1 cellular context compared by ENCODE assay signal in genomic region chr2:235514627-235515363, GRCh38.
TF ChIP-seq lines count a peak whose summit lies in the region.

No MANE protein-coding gene starts in this region.

TF ChIP-seq in IMR-90, 13 proteins besides CTCF, POLR2A, EP300 and RAD21:
- TF ChIP-seq CEBPB (IDR thresholded peaks at IDR 0.05; ENCODE audit: low read depth, low read length) (no peak), FOS (IDR thresholded peaks at IDR 0.05; ENCODE audit: low read depth, low read length) (no peak), MAFK (IDR thresholded peaks at IDR 0.05; ENCODE audit: low read depth, low read length) (no peak), MXI1 (IDR thresholded peaks at IDR 0.05; ENCODE audit: borderline replicate concordance, low read depth, low read length) (no peak), NFE2L2 (IDR thresholded peaks at IDR 0.05; ENCODE audit: low read depth, low read length) (no peak), RFX5 (IDR thresholded peaks at IDR 0.05; ENCODE audit: low read depth, low read length) (no peak), SMC3 (IDR thresholded peaks at IDR 0.05; ENCODE audit: low read depth, low read length) (no peak), MAZ (IDR thresholded peaks at IDR 0.05; ENCODE audit: borderline replicate concordance, low read depth, low read length) (no peak), BHLHE40 (IDR thresholded peaks at IDR 0.05; ENCODE audit: low read depth, low read length) (no peak), CHD1 (IDR thresholded peaks at IDR 0.05; ENCODE audit: low read depth, low read length) (no peak), RCOR1 (IDR thresholded peaks at IDR 0.05; ENCODE audit: insufficient replicate concordance, low read length) (no peak)
- TF ChIP-seq, protein P1, sequence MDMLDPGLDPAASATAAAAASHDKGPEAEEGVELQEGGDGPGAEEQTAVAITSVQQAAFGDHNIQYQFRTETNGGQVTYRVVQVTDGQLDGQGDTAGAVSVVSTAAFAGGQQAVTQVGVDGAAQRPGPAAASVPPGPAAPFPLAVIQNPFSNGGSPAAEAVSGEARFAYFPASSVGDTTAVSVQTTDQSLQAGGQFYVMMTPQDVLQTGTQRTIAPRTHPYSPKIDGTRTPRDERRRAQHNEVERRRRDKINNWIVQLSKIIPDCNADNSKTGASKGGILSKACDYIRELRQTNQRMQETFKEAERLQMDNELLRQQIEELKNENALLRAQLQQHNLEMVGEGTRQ (IDR thresholded peaks at IDR 0.05; ENCODE audit: low read depth, low read length), result no peak
- TF ChIP-seq, protein P2, sequence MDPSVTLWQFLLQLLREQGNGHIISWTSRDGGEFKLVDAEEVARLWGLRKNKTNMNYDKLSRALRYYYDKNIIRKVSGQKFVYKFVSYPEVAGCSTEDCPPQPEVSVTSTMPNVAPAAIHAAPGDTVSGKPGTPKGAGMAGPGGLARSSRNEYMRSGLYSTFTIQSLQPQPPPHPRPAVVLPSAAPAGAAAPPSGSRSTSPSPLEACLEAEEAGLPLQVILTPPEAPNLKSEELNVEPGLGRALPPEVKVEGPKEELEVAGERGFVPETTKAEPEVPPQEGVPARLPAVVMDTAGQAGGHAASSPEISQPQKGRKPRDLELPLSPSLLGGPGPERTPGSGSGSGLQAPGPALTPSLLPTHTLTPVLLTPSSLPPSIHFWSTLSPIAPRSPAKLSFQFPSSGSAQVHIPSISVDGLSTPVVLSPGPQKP (IDR thresholded peaks at IDR 0.05; ENCODE audit: borderline replicate concordance, low read depth, low read length), result no peak
